ENCODE assay signal across 8 cellular contexts in the genomic region with DNA sequence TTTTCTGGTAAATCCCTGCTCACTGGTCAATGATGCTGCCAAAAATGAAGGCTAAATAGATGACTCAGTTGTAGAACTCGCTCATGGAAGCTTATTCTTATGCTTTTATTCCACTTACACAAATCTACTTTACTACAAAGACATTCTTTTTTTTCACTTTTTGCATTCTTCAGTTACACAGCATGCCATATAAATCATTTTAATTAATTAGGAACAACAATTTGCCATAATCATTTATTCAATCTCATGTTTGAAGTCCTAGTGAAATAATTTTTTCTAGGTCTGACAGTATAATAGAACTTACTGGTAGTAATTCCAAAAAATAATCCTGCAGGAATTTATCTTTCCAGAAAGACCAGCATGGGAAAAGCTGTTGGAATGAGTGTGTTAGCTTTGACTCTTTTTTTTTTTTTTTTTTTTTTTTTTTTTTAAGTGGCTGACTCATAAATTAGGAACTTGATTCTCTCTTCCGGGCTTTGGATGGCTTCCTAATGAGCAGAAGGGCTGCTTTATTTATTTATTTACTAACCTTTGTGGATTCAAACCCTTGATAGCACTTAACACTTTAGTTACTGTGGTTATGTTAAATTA.
DNase-seq lines count a peak whose midpoint lies in the region; ATAC-seq and TF ChIP-seq lines count a peak whose summit lies in the region.

No MANE protein-coding gene starts in this region.

- no peak overlapping the region for H3K9ac ChIP-seq in NT2/D1 (ENCODE audit: insufficient read length, low read depth)

- TF ChIP-seq CTCF in fibroblast of mammary gland (conservative IDR thresholded peaks at IDR 0.05; ENCODE audit: control insufficient read depth, insufficient read depth, low read depth, low read length) = no peak
- TF ChIP-seq CTCF in retinal pigment epithelial cell (conservative IDR thresholded peaks at IDR 0.05; ENCODE audit: low read depth, low read length) = no peak

- H3K36me3 ChIP-seq in NT2/D1 (ENCODE audit: insufficient read depth, insufficient read length, low read length) = no peaks in the 10 kb centered on the region

- H3K4me1 ChIP-seq in NT2/D1 (ENCODE audit: insufficient read depth, insufficient read length) = no peaks in the 10 kb centered on the region

- H3K4me3 ChIP-seq in NT2/D1 (ENCODE audit: insufficient read length, low read depth) (no peak overlapping the region), fibroblast of mammary gland (ENCODE audit: control insufficient read depth, low read depth, low read length) (no peak overlapping the region), retinal pigment epithelial cell (ENCODE audit: low read length) (no peak overlapping the region)

- intact Hi-C loops in posterior cingulate gyrus (cut with DNase I) = no loop called here

- no peaks in the 10 kb centered on the region for H3K9me3 ChIP-seq in NT2/D1 (ENCODE audit: insufficient read depth, low read length)

- no peaks in the 10 kb centered on the region for H3K27me3 ChIP-seq in NT2/D1 (ENCODE audit: insufficient read depth, insufficient read length)

- ATAC-seq in GM21576 (IDR thresholded peaks at IDR 0.05; ENCODE audit: unreplicated experiment) = no peak

- peak; percentile 23 for DNase-seq in H4 (ENCODE audit: low spot score)
- peak; percentile 42 for DNase-seq in NT2/D1 (ENCODE audit: low read depth, low spot score)
- DNase-seq in fibroblast of mammary gland (ENCODE audit: low read depth) = peak; percentile 98
- peak; percentile 95 for DNase-seq in retinal pigment epithelial cell (ENCODE audit: low read depth)
- DNase-seq in posterior cingulate gyrus = no peak
- no peak for DNase-seq in KG1 (lab: John Stamatoyannopoulos, UW)
- no peak for DNase-seq in NCI-H2171 treated with DMSO at 0.1 percent for 48 hours (lab: John Stamatoyannopoulos, UW)

Comparison
In these comparisons a context has a peak if more than half of its experiments do, and no peak if none do; other contexts are left out.
1. DNase-seq: peak in H4 (single experiment), NT2/D1 (single experiment), fibroblast of mammary gland (single experiment) and retinal pigment epithelial cell (single experiment); none in posterior cingulate gyrus (0 of 10), KG1 (single experiment) and NCI-H2171 treated with DMSO at 0.1 percent for 48 hours (single experiment).